ENCODE assay signal across 1 cellular context in the genomic region with DNA sequence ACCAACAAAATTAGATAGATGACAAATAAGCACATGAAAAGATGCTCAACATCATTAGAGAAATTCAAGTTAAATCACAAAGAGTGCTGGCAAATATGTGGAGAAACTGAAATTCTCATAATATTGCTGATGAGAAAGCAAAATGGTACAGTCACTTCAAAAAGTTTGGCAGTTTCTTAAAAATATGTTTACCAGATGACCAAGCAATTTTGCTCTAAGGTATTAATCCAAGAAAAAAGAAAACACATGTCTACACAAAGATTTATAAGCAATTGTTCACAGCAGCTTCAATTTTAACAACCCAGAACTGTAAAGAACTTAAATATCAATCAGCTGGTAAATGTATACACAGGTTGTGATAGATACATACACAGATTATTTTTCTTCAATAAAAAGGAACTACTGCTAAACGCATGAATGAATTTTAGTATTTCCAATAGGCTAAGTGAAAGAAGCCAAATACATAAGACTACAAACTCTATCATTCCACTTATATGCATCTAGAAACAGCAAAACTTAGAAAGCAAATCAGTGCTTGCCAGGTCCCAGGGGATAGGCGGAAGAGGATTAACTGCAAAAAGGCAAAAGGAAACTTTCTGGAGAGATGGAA.
TF ChIP-seq lines count a peak whose summit lies in the region.

No MANE protein-coding gene starts in this region.

TF ChIP-seq in WTC11, 78 proteins besides CTCF, POLR2A, EP300 and RAD21 (continued from another document):
- TF ChIP-seq, protein P1, sequence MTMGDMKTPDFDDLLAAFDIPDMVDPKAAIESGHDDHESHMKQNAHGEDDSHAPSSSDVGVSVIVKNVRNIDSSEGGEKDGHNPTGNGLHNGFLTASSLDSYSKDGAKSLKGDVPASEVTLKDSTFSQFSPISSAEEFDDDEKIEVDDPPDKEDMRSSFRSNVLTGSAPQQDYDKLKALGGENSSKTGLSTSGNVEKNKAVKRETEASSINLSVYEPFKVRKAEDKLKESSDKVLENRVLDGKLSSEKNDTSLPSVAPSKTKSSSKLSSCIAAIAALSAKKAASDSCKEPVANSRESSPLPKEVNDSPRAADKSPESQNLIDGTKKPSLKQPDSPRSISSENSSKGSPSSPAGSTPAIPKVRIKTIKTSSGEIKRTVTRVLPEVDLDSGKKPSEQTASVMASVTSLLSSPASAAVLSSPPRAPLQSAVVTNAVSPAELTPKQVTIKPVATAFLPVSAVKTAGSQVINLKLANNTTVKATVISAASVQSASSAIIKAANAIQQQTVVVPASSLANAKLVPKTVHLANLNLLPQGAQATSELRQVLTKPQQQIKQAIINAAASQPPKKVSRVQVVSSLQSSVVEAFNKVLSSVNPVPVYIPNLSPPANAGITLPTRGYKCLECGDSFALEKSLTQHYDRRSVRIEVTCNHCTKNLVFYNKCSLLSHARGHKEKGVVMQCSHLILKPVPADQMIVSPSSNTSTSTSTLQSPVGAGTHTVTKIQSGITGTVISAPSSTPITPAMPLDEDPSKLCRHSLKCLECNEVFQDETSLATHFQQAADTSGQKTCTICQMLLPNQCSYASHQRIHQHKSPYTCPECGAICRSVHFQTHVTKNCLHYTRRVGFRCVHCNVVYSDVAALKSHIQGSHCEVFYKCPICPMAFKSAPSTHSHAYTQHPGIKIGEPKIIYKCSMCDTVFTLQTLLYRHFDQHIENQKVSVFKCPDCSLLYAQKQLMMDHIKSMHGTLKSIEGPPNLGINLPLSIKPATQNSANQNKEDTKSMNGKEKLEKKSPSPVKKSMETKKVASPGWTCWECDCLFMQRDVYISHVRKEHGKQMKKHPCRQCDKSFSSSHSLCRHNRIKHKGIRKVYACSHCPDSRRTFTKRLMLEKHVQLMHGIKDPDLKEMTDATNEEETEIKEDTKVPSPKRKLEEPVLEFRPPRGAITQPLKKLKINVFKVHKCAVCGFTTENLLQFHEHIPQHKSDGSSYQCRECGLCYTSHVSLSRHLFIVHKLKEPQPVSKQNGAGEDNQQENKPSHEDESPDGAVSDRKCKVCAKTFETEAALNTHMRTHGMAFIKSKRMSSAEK (CRISPR knock-in tag; IDR thresholded peaks at IDR 0.05; ENCODE audit: borderline replicate concordance), result no peak
- no peak for TF ChIP-seq GABPB1 (CRISPR knock-in tag; IDR thresholded peaks at IDR 0.05)
- TF ChIP-seq RELA (CRISPR knock-in tag; IDR thresholded peaks at IDR 0.05; ENCODE audit: borderline replicate concordance), result no peak
- TF ChIP-seq, protein P2, sequence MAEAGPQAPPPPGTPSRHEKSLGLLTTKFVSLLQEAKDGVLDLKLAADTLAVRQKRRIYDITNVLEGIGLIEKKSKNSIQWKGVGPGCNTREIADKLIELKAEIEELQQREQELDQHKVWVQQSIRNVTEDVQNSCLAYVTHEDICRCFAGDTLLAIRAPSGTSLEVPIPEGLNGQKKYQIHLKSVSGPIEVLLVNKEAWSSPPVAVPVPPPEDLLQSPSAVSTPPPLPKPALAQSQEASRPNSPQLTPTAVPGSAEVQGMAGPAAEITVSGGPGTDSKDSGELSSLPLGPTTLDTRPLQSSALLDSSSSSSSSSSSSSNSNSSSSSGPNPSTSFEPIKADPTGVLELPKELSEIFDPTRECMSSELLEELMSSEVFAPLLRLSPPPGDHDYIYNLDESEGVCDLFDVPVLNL (CRISPR knock-in tag; IDR thresholded peaks at IDR 0.05; ENCODE audit: borderline replicate concordance, low read depth), result no peak
- TF ChIP-seq FOXJ3 (CRISPR knock-in tag; IDR thresholded peaks at IDR 0.05; ENCODE audit: borderline replicate concordance), result no peak
- no peak for TF ChIP-seq MXD4 (CRISPR knock-in tag; IDR thresholded peaks at IDR 0.05; ENCODE audit: borderline replicate concordance)
- TF ChIP-seq SMAD3 (CRISPR knock-in tag; IDR thresholded peaks at IDR 0.05; ENCODE audit: borderline replicate concordance), result no peak
- TF ChIP-seq, protein P3, sequence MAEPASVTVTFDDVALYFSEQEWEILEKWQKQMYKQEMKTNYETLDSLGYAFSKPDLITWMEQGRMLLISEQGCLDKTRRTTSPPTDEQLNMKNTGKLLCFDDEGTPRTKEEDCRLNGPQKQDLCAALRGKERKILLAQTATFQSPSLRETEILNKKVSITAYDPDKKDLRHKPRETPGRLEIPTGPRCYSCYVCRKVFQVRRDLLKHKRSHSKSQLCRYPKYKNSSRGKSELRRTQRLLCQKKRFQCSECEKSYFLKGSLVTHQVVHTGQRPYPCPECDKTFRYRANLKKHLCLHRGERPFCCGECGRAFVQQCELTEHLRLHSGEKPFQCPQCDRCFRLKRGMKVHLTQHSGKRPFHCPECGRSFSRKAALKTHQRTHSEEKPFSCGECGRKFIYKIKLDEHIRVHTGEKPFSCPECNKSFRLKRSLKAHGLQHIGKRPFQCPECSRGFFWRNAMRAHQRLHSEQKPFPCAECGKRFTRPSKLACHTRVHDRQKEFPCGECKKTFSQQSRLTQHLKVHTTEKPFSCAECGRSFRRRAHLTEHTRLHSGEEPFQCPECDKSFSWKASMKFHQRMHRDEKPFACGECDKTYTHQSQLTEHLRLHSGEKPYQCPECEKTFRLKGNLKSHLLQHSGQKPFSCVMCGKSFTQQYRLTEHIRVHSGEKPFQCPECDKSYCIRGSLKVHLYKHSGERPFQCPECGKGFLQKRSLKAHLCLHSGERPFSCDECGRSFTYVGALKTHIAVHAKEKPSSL (CRISPR knock-in tag; conservative IDR thresholded peaks at IDR 0.05), result no peak
- TF ChIP-seq ELF4 (CRISPR knock-in tag; IDR thresholded peaks at IDR 0.05; ENCODE audit: low read depth), result no peak
- no peak for TF ChIP-seq SMAD4 (CRISPR knock-in tag; IDR thresholded peaks at IDR 0.05)
